ENCODE assay signal across 12 cellular contexts in the genomic region with DNA sequence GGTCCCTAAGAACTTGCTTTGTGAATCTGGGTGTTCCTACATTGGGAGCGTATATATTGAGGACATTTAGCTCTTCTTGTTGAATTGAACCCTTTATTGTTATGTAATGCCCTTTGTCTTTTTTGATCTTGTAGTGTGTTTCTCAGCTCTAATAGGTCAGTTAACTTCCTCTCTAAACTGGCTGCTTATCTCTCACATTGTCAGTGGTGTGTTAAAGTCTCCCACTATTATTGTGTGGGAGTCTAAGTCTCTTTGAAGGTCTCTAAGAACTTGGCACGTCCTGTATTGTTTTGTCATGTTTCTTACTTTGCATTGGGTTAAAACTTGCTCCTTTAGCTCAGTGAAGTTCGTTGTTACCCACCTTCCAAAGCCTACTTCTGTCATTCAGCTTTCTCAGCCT.
"Had no signal": no experiment of that assay in that cellular context is flagged by ENCODE, and none has a peak within 500 bp of the region (broad histone marks: within the 10 kb centered on the region; RNA-seq: fewer than 3 reads in every experiment).

No MANE protein-coding gene starts in this region.

- H3K27ac ChIP-seq: coronary artery, epithelial cell of prostate, pancreas had no signal

- FAIRE-seq: pancreas had no signal

- H3K4me1 ChIP-seq: pancreas had no signal

- DNase-seq: activated CD4-positive, alpha-beta T cell treated with anti-CD3 and anti-CD28 coated beads, Interleukin-2, amount 50 U/mL, for 4 hours; activated gamma-delta T cell treated with Interleukin-2 at 50 U/mL for 16 hours; activated T-cell treated with anti-CD3 and anti-CD28 coated beads, Interleukin-2, amount 50 U/mL, for 4 hours; caudate nucleus; effector CD8-positive, alpha-beta T cell; hypothalamus; pancreas; stimulated activated CD4-positive, alpha-beta T cell treated with anti-CD3 and anti-CD28 coated beads, Interleukin-12 subunit alpha, Interleukin-12 subunit beta, amount 100 ng/mL, for 4 hours; stimulated activated naive CD4-positive, alpha-beta T cell; trophoblast cell had no signal

- H3K4me3 ChIP-seq: coronary artery, pancreas had no signal

- ATAC-seq: activated T-cell treated with anti-CD3 and anti-CD28 coated beads, Interleukin-2, amount 50 U/mL, for 4 hours; pancreas had no signal

- H3K36me3 ChIP-seq: pancreas had no signal

- H3K27me3 ChIP-seq: pancreas had no signal

- H3K9me3 ChIP-seq: pancreas had no signal

- H3K4me3 Mint-ChIP-seq: activated T-cell treated with anti-CD3 and anti-CD28 coated beads, Interleukin-2, amount 50 U/mL, for 4 hours had no signal
